9 cellular contexts compared by ENCODE assay signal in genomic region chr7:155457544-155458316, GRCh38. TPM values are rescaled to one million over a fixed set of nuclear protein-coding genes. Genes with fewer than 3 reads are reported as not detected.
DNase-seq lines count a peak whose midpoint lies in the region; ATAC-seq and TF ChIP-seq lines count a peak whose summit lies in the region.
"Had no signal": no experiment of that assay in that cellular context is flagged by ENCODE, and none has a peak within 500 bp of the region (broad histone marks: within the 10 kb centered on the region; RNA-seq: fewer than 3 reads in every experiment).

Gene EN2, plus strand, starts transcription at chr7:155458129. Its CDS starts 249 bp downstream, at chr7:155458378.

- H3K9me3 Mint-ChIP-seq in CD4-positive, CD25-positive, alpha-beta regulatory T cell = peaks cover 0 to 5% (median 0%) of the 10 kb centered on the region in 7 donors
- no peaks in the 10 kb centered on the region for H3K9me3 Mint-ChIP-seq in endodermal cell
- H3K9me3 Mint-ChIP-seq in neural crest cell = no peaks in the 10 kb centered on the region

- H3K4me1 Mint-ChIP-seq in CD4-positive, CD25-positive, alpha-beta regulatory T cell = peaks cover 0 to 22% (median 2%) of the 10 kb centered on the region in 4 donors
- H3K4me1 Mint-ChIP-seq in endodermal cell (peaks cover 8% of the 10 kb centered on the region), neural crest cell (peaks cover 23% of the 10 kb centered on the region)

- ATAC-seq in CD4-positive, CD25-positive, alpha-beta regulatory T cell (ENCODE audit: low read depth in 2 of 2) = no peak
- no peak for ATAC-seq in HG02571 (IDR thresholded peaks at IDR 0.05; ENCODE audit: unreplicated experiment)

- H3K27me3 ChIP-seq in CD4-positive, CD25-positive, alpha-beta regulatory T cell (ENCODE audit: control insufficient read depth, insufficient read depth, low read length) = peaks cover 19% of the 10 kb centered on the region
- peaks cover 97% of the 10 kb centered on the region for H3K27me3 ChIP-seq in endodermal cell (ENCODE audit: control insufficient read depth, insufficient read depth, low read length, poor library complexity, severe bottlenecking)

- H3K27ac Mint-ChIP-seq in CD4-positive, CD25-positive, alpha-beta regulatory T cell = no peak within 1 kb of the TSS
- H3K27ac Mint-ChIP-seq in endodermal cell = no peak within 1 kb of the TSS
- H3K27ac Mint-ChIP-seq in neural crest cell (ENCODE audit: unreplicated experiment) = no peak within 1 kb of the TSS

- peak within 1 kb of the TSS in 3 of 4 donors; percentile 50 to 93 (median 66) for H3K4me3 Mint-ChIP-seq in CD4-positive, CD25-positive, alpha-beta regulatory T cell
- H3K4me3 Mint-ChIP-seq in endodermal cell (peak within 1 kb of the TSS; percentile 32), neural crest cell (peak within 1 kb of the TSS; percentile 91)

- no peaks in the 10 kb centered on the region for H3K36me3 Mint-ChIP-seq in CD4-positive, CD25-positive, alpha-beta regulatory T cell
- no peaks in the 10 kb centered on the region for H3K36me3 Mint-ChIP-seq in endodermal cell (ENCODE audit: low read depth)
- peaks cover 2% of the 10 kb centered on the region for H3K36me3 Mint-ChIP-seq in neural crest cell (ENCODE audit: low read depth)

- no peak for DNase-seq in CD4-positive, CD25-positive, alpha-beta regulatory T cell
- DNase-seq in LNCaP clone FGC (ENCODE audit: low read depth) = no peak
- DNase-seq in endodermal cell = peak; percentile 78
- DNase-seq in neural crest cell (ENCODE audit: low read depth, low spot score) = no peak
- no peak for DNase-seq in germinal center (ENCODE audit: low spot score)
- DNase-seq in midbrain (lab: John Stamatoyannopoulos, UW) = no peak
- DNase-seq in GF-D8 (lab: John Stamatoyannopoulos, UW) = no peak

- WGBS in endodermal cell (ENCODE audit: insufficient coverage in 1 of 2, insufficient read length in 1 of 2), 2 experiments = 0 to 1% methylated on average over 12 to 126 of the region's 126 CpGs

- peaks cover 74% of the 10 kb centered on the region for H3K27me3 Mint-ChIP-seq in CD4-positive, CD25-positive, alpha-beta regulatory T cell
- H3K27me3 Mint-ChIP-seq in endodermal cell (ENCODE audit: insufficient read depth) = peaks cover 95% of the 10 kb centered on the region
- peaks cover 92% of the 10 kb centered on the region for H3K27me3 Mint-ChIP-seq in neural crest cell (ENCODE audit: low read depth)

- H3K4me1 ChIP-seq in CD4-positive, CD25-positive, alpha-beta regulatory T cell (ENCODE audit: control insufficient read depth, insufficient read depth, low read length, poor library complexity, severe bottlenecking) = peaks cover 18% of the 10 kb centered on the region
- H3K4me1 ChIP-seq in endodermal cell (ENCODE audit: control insufficient read depth, insufficient read depth, low read length) = peaks cover 5% of the 10 kb centered on the region

- H3K36me3 ChIP-seq in CD4-positive, CD25-positive, alpha-beta regulatory T cell (ENCODE audit: control insufficient read depth, insufficient read depth, low read length) = no peaks in the 10 kb centered on the region
- no peaks in the 10 kb centered on the region for H3K36me3 ChIP-seq in endodermal cell (ENCODE audit: control insufficient read depth, insufficient read depth, low read length)
- H3K36me3 ChIP-seq: adrenal gland had no signal

- H3K4me3 ChIP-seq in CD4-positive, CD25-positive, alpha-beta regulatory T cell (ENCODE audit: low read depth, low read length) = peak within 1 kb of the TSS; percentile 44
- H3K4me3 ChIP-seq in LNCaP clone FGC (ENCODE audit: low read depth, low read length) (peak within 1 kb of the TSS; percentile 74), endodermal cell (ENCODE audit: low read length) (peak within 1 kb of the TSS; percentile 68)

- H3K9ac ChIP-seq in endodermal cell (ENCODE audit: extremely low read depth, low read length, poor library complexity, severe bottlenecking) = no peak within 1 kb of the TSS

- no peaks in the 10 kb centered on the region for H3K9me3 ChIP-seq in CD4-positive, CD25-positive, alpha-beta regulatory T cell (ENCODE audit: control insufficient read depth in 2 of 2, low read length in 2 of 2)
- no peaks in the 10 kb centered on the region for H3K9me3 ChIP-seq in endodermal cell (ENCODE audit: control insufficient read depth, low read length)
- H3K9me3 ChIP-seq: adrenal gland had no signal

- TF ChIP-seq CTCF in LNCaP clone FGC (IDR thresholded peaks at IDR 0.05; ENCODE audit: control insufficient read depth, extremely low read depth, insufficient read depth) (no peak), endodermal cell (conservative IDR thresholded peaks at IDR 0.05) (no peak), neural crest cell (conservative IDR thresholded peaks at IDR 0.05) (no peak)

- H3K27ac ChIP-seq in CD4-positive, CD25-positive, alpha-beta regulatory T cell (ENCODE audit: insufficient read depth, low read length, poor library complexity, severe bottlenecking) = no peak within 1 kb of the TSS
- H3K27ac ChIP-seq in endodermal cell (ENCODE audit: low read depth, low read length) = peak within 1 kb of the TSS; percentile 16
- H3K27ac ChIP-seq: adrenal gland had no signal

RNA-seq across cellular contexts. Expression of gene EN2, which starts in this region (rescaled TPM):
- total RNA-seq in CD4-positive, CD25-positive, alpha-beta regulatory T cell = not detected
- polyA plus RNA-seq in CD4-positive, CD25-positive, alpha-beta regulatory T cell = not detected
- not detected for total RNA-seq in endodermal cell
- 16.1 TPM for polyA plus RNA-seq in endodermal cell (2013, experiment 1 of 2)
- 19.3 TPM for polyA plus RNA-seq in endodermal cell (2013, experiment 2 of 2)
- total RNA-seq in neural crest cell = 7.2 and 8.2 TPM in 2 replicates

Comparison
In these comparisons a context has a peak if more than half of its experiments do, and no peak if none do; other contexts are left out.
1. H3K4me3 Mint-ChIP-seq: peak in every context shown above with its lines; median percentile 91 in neural crest cell; 66 in CD4-positive, CD25-positive, alpha-beta regulatory T cell; 32 in endodermal cell.